ENCODE assay signal across 1 cellular context in the genomic region with DNA sequence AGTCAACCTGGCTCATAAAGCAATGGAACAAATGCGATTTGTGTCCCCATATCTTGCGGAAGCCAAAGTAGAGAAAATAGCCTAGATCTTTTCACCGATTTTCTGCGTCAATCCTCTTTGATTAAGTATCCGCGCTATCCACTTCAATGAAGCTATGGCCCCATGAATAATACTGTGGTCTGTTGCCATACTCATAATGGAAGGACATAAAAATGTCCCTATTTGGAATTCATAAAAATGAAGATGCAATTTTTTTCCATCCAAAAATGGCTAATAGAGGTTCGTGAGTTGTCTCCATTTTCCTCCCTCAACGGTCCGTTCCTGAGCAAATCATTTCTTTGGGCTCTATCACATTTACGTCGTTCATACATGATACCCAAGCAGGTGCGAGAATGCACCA.
TF ChIP-seq lines count a peak whose summit lies in the region.

No MANE protein-coding gene starts in this region.

TF ChIP-seq in WTC11, 78 proteins besides CTCF, POLR2A, EP300 and RAD21 (continued from another document):
- TF ChIP-seq, protein P1, sequence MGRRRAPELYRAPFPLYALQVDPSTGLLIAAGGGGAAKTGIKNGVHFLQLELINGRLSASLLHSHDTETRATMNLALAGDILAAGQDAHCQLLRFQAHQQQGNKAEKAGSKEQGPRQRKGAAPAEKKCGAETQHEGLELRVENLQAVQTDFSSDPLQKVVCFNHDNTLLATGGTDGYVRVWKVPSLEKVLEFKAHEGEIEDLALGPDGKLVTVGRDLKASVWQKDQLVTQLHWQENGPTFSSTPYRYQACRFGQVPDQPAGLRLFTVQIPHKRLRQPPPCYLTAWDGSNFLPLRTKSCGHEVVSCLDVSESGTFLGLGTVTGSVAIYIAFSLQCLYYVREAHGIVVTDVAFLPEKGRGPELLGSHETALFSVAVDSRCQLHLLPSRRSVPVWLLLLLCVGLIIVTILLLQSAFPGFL (CRISPR knock-in tag; IDR thresholded peaks at IDR 0.05; ENCODE audit: borderline replicate concordance) = no peak
- TF ChIP-seq MXD4 (CRISPR knock-in tag; IDR thresholded peaks at IDR 0.05; ENCODE audit: borderline replicate concordance) = no peak
